In the genomic region with DNA sequence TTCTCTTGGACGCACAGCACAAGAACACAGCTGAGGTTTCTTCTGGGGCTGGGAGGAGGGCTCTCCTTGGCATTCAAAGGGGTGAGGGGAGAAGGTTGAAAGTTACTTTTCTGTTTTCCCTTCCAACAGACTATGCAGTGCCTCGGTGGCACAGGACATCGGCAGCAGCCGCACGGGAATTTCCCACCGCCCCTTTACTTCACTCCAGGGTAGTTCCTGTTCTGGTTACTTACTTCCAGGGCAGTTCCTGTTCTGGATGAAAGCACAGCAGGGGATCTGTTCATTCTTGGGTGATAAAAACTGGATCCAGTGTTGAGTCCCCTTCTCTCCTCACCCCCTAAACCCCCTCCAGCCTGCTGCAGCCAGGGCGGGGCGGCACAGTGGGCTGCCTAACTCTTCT, we compare ENCODE assay signal across 32 cellular contexts. TPM values are rescaled to one million over a fixed set of nuclear protein-coding genes. Genes with fewer than 3 reads are reported as not detected.
"Had no signal": no experiment of that assay in that cellular context is flagged by ENCODE, and none has a peak within 500 bp of the region (broad histone marks: within the 10 kb centered on the region; RNA-seq: fewer than 3 reads in every experiment).

No MANE protein-coding gene starts in this region.

- ATAC-seq: activated CD8-positive, alpha-beta T cell treated with anti-CD3 and anti-CD28 coated beads for 36 hours; activated T-cell treated with anti-CD3 and anti-CD28 coated beads, Interleukin-2, amount 50 U/mL, for 4 hours; activated T-helper 17 cell treated with anti-CD3 and anti-CD28 coated beads, Interleukin-2, amount 50 U/mL, for 72 hours; heart left ventricle; mucosa of descending colon; pancreas; psoas muscle had no signal

- H3K36me3 ChIP-seq: ascending aorta, brain microvascular endothelial cell, heart left ventricle, left ventricle myocardium inferior, pancreas, right atrium auricular region, tibial nerve had no signal

- H3K4me3 ChIP-seq: ascending aorta, heart left ventricle, left ventricle myocardium inferior, lung, mucosa of descending colon, pancreas, psoas muscle, right atrium auricular region, tibial nerve had no signal

- H3K27ac ChIP-seq: ascending aorta, brain microvascular endothelial cell, pancreas, psoas muscle, tibial nerve had no signal

- H3K27me3 ChIP-seq: ascending aorta, brain microvascular endothelial cell, pancreas, right atrium auricular region, tibial nerve had no signal

- H3K9me3 ChIP-seq: ascending aorta, heart left ventricle, left ventricle myocardium inferior, mucosa of descending colon, pancreas, psoas muscle, right atrium auricular region, SK-N-SH, tibial nerve had no signal

- H3K36me3 Mint-ChIP-seq: immature natural killer cell; natural killer cell treated with Interleukin-12 subunit alpha and Interleukin-12 subunit beta and Interleukin-15 and Interleukin-18, amount 100 ng/mL, for 72 hours; WTC11 had no signal

- H3K27ac Mint-ChIP-seq: activated CD4-positive, alpha-beta T cell treated with anti-CD3 and anti-CD28 coated beads, Interleukin-2, amount 10 ng/mL, durations not matched to agents 7 days and 5 days; activated CD8-positive, alpha-beta T cell treated with anti-CD3 and anti-CD28 coated beads for 36 hours; activated T-helper 17 cell treated with anti-CD3 and anti-CD28 coated beads, Interleukin-2, amount 50 U/mL, for 72 hours; immature natural killer cell; natural killer cell treated with Interleukin-12 subunit alpha and Interleukin-12 subunit beta and Interleukin-15 and Interleukin-18, amount 100 ng/mL, for 72 hours; T-helper 1 cell treated with Interleukin-12 subunit alpha and Interleukin-12 subunit beta and Interleukin-4 antibody, amounts not matched to agents 30 μg/mL and 1 μg/mL, for 36 hours; WTC11 had no signal

- DNase-seq: activated CD4-positive, alpha-beta T cell treated with anti-CD3 and anti-CD28 coated beads for 1 hour; activated CD4-positive, alpha-beta T cell treated with anti-CD3 and anti-CD28 coated beads, Interleukin-2, amount 10 ng/mL, durations not matched to agents 7 days and 5 days; activated CD8-positive, alpha-beta T cell treated with anti-CD3 and anti-CD28 coated beads for 36 hours; activated gamma-delta T cell treated with Interleukin-2 at 50 U/mL for 16 hours; activated naive CD4-positive, alpha-beta T cell treated with anti-CD3 and anti-CD28 coated beads, Interleukin-2, amount 50 U/mL, for 16 hours; activated T-cell treated with anti-CD3 and anti-CD28 coated beads, Interleukin-2, amount 50 U/mL, for 4 hours; brain microvascular endothelial cell; caudate nucleus; heart left ventricle; hypothalamus; immature natural killer cell; left ventricle myocardium inferior; mesendoderm; psoas muscle; SK-N-SH; stimulated activated naive CD4-positive, alpha-beta T cell; SW 1271; T1000 had no signal

- H3K4me1 ChIP-seq: ascending aorta, pancreas, psoas muscle, right atrium auricular region, tibial nerve had no signal

- H3K9me3 Mint-ChIP-seq: activated CD4-positive, alpha-beta T cell treated with anti-CD3 and anti-CD28 coated beads, Interleukin-2, amount 10 ng/mL, durations not matched to agents 7 days and 5 days; activated CD8-positive, alpha-beta T cell treated with anti-CD3 and anti-CD28 coated beads for 36 hours; activated T-cell treated with anti-CD3 and anti-CD28 coated beads, Interleukin-2, amount 50 U/mL, for 4 hours; activated T-helper 17 cell treated with anti-CD3 and anti-CD28 coated beads, Interleukin-2, amount 50 U/mL, for 72 hours; natural killer cell treated with Interleukin-12 subunit alpha and Interleukin-12 subunit beta and Interleukin-15 and Interleukin-18, amount 100 ng/mL, for 72 hours; T-helper 1 cell treated with Interleukin-12 subunit alpha and Interleukin-12 subunit beta and Interleukin-4 antibody, amounts not matched to agents 30 μg/mL and 1 μg/mL, for 36 hours; WTC11 had no signal

RNA-seq across cellular contexts. Expression of gene MAL, which starts 18.8 kb away (rescaled TPM):
- total RNA-seq: ascending aorta, endothelial cell of umbilical vein, fibroblast of lung, fibroblast of villous mesenchyme, temporal lobe had no signal
- polyA plus RNA-seq: endothelial cell of umbilical vein, fibroblast of lung, SK-N-SH had no signal
